In genomic region chr6:139373928-139374356, GRCh38 we compare ENCODE assay signal across 8 cellular contexts. TPM values are rescaled to one million over a fixed set of nuclear protein-coding genes. Genes with fewer than 3 reads are reported as not detected.
A peak's percentile ranks its signal among the peaks of the same experiment; 100 is the strongest.
DNase-seq lines count a peak whose midpoint lies in the region; ATAC-seq, FAIRE-seq and TF ChIP-seq lines count a peak whose summit lies in the region.

No MANE protein-coding gene starts in this region.

- peaks cover 39% of the 10 kb centered on the region for H3K36me3 Mint-ChIP-seq in activated CD4-positive, alpha-beta T cell treated with anti-CD3 and anti-CD28 coated beads, Interleukin-2, amount 10 ng/mL, durations not matched to agents 7 days and 5 days (ENCODE audit: low read depth)
- H3K36me3 Mint-ChIP-seq in astrocyte (ENCODE audit: low read depth, unreplicated experiment): peaks cover 25% of the 10 kb centered on the region

- no peaks in the 10 kb centered on the region for H3K27me3 Mint-ChIP-seq in activated CD4-positive, alpha-beta T cell treated with anti-CD3 and anti-CD28 coated beads, Interleukin-2, amount 10 ng/mL, durations not matched to agents 7 days and 5 days
- H3K27me3 Mint-ChIP-seq in astrocyte (ENCODE audit: low read depth, unreplicated experiment): no peaks in the 10 kb centered on the region

- H3K9me3 Mint-ChIP-seq in activated CD4-positive, alpha-beta T cell treated with anti-CD3 and anti-CD28 coated beads, Interleukin-2, amount 10 ng/mL, durations not matched to agents 7 days and 5 days: no peaks in the 10 kb centered on the region
- no peaks in the 10 kb centered on the region for H3K9me3 Mint-ChIP-seq in astrocyte (ENCODE audit: unreplicated experiment)

- H3K4me1 ChIP-seq in astrocyte (ENCODE audit: insufficient read depth, low read length) (peaks cover 36% of the 10 kb centered on the region), suprapubic skin (peaks cover 43% of the 10 kb centered on the region)

- H3K9me3 ChIP-seq in astrocyte (ENCODE audit: insufficient read depth, low read depth, low read length) (no peaks in the 10 kb centered on the region), suprapubic skin (no peaks in the 10 kb centered on the region)

- H3K27ac Mint-ChIP-seq in activated CD4-positive, alpha-beta T cell treated with anti-CD3 and anti-CD28 coated beads, Interleukin-2, amount 10 ng/mL, durations not matched to agents 7 days and 5 days: peak overlapping the region; percentile 99
- peak overlapping the region; percentile 99 for H3K27ac Mint-ChIP-seq in astrocyte (ENCODE audit: unreplicated experiment)

- peak overlapping the region; percentile 93 for H3K4me3 Mint-ChIP-seq in activated CD4-positive, alpha-beta T cell treated with anti-CD3 and anti-CD28 coated beads, Interleukin-2, amount 10 ng/mL, durations not matched to agents 7 days and 5 days
- peak overlapping the region; percentile 100 for H3K4me3 Mint-ChIP-seq in astrocyte (ENCODE audit: unreplicated experiment)

- peaks cover 37% of the 10 kb centered on the region for H3K79me2 ChIP-seq in astrocyte (ENCODE audit: insufficient read depth, low read length)

- peaks cover 30% of the 10 kb centered on the region for H4K20me1 ChIP-seq in astrocyte (ENCODE audit: insufficient read depth, low read length)

- no peak for DNase-seq in activated CD4-positive, alpha-beta T cell treated with anti-CD3 and anti-CD28 coated beads, Interleukin-2, amount 10 ng/mL, durations not matched to agents 7 days and 5 days
- no peak for DNase-seq in activated CD4-positive, alpha-beta T cell treated with anti-CD3 and anti-CD28 coated beads, Interleukin-2, amount 50 U/mL, for 4 hours
- DNase-seq in astrocyte (ENCODE audit: low read depth) (no peak), suprapubic skin (ENCODE audit: low spot score in 2 of 2) (no peak), glomerular visceral epithelial cell (ENCODE audit: extremely low spot score) (no peak)
- DNase-seq in stimulated activated CD4-positive, alpha-beta T cell treated with anti-CD3 and anti-CD28 coated beads, Interleukin-1b, Interleukin-23, amount 100 ng/mL, for 48 hours: no peak

- no peak overlapping the region for H2AFZ ChIP-seq in astrocyte (ENCODE audit: low read depth, low read length)

- peaks cover 49% of the 10 kb centered on the region for H3K4me1 Mint-ChIP-seq in activated CD4-positive, alpha-beta T cell treated with anti-CD3 and anti-CD28 coated beads, Interleukin-2, amount 10 ng/mL, durations not matched to agents 7 days and 5 days
- peaks cover 24% of the 10 kb centered on the region for H3K4me1 Mint-ChIP-seq in astrocyte (ENCODE audit: low read depth, unreplicated experiment)

- peak; percentile 17 for ATAC-seq in HG03460 (IDR thresholded peaks at IDR 0.05; ENCODE audit: unreplicated experiment)

- H3K4me3 ChIP-seq in astrocyte (ENCODE audit: insufficient read depth, low read depth, low read length) (peak overlapping the region; percentile 98), suprapubic skin (peak overlapping the region; percentile 92)

- TF ChIP-seq EP300 in suprapubic skin (IDR thresholded peaks at IDR 0.05): no peak

- 0% methylated on average over 25 of the region's 25 CpGs for WGBS in suprapubic skin

- H3K9ac ChIP-seq in astrocyte (ENCODE audit: low read length): peak overlapping the region; percentile 99

- no peak for FAIRE-seq in astrocyte (lab: Jason Lieb, UNC)

- H3K27ac ChIP-seq in astrocyte (ENCODE audit: low read depth, low read length): peak overlapping the region; percentile 95
- H3K27ac ChIP-seq in layer of hippocampus (ENCODE audit: low read depth, low read length): peak overlapping the region; percentile 93
- peak overlapping the region; percentile 94 for H3K27ac ChIP-seq in suprapubic skin

- TF ChIP-seq POLR2A in suprapubic skin (IDR thresholded peaks at IDR 0.05): no peak

- H3K36me3 ChIP-seq in astrocyte (ENCODE audit: insufficient read depth, low read length) (peaks cover 14% of the 10 kb centered on the region), suprapubic skin (peaks cover 4% of the 10 kb centered on the region)

- no peaks in the 10 kb centered on the region for H3K27me3 ChIP-seq in astrocyte (ENCODE audit: insufficient read depth, low read length)
- H3K27me3 ChIP-seq in layer of hippocampus (ENCODE audit: control insufficient read depth, insufficient read depth, low read length): no peaks in the 10 kb centered on the region
- H3K27me3 ChIP-seq in suprapubic skin: no peaks in the 10 kb centered on the region

- peak overlapping the region; percentile 93 for H3K4me2 ChIP-seq in astrocyte (ENCODE audit: low read length)

- CTCF ChIA-PET in activated CD4-positive, alpha-beta T cell treated with anti-CD3 and anti-CD28 coated beads, Interleukin-2, amount 10 ng/mL, durations not matched to agents 7 days and 5 days (lab: Charles Lee): interaction anchor here (1.1 to 3.5 kb wide), 9 partner anchors 9 to 269 kb away, joined by 3 to 26 read pairs (median 3); partner anchors contain the start of gene TXLNB

- POLR2A ChIA-PET in activated CD4-positive, alpha-beta T cell treated with anti-CD3 and anti-CD28 coated beads, Interleukin-2, amount 10 ng/mL, durations not matched to agents 7 days and 5 days (lab: Charles Lee): interaction anchor here (0.6 to 1.5 kb wide), 5 partner anchors 81 to 237 kb away, joined by 3 to 6 read pairs (median 4); no protein-coding TSS in a partner anchor

- TF ChIP-seq CTCF in astrocyte (IDR thresholded peaks at IDR 0.05; ENCODE audit: insufficient read depth, low read depth, low read length): no peak
- no peak for TF ChIP-seq CTCF in suprapubic skin (IDR thresholded peaks at IDR 0.05)

RNA-seq across cellular contexts. Expression of gene CITED2, which starts 0.5 kb away (rescaled TPM):
- total RNA-seq in activated CD4-positive, alpha-beta T cell treated with anti-CD3 and anti-CD28 coated beads, Interleukin-2, amount 10 ng/mL, durations not matched to agents 7 days and 5 days: 10 to 100 TPM; 65.0 to 76.7 TPM
- total RNA-seq in astrocyte: 348 and 449 TPM in 2 replicates
- total RNA-seq in suprapubic skin: 100 to 1,000 TPM; 167 to 239 (median 206) TPM
